In genomic region chr11:70187771-70188170, GRCh38 we compare ENCODE assay signal across 6 cellular contexts.
"Had no signal": no experiment of that assay in that cellular context is flagged by ENCODE, and none has a peak within 500 bp of the region (broad histone marks: within the 10 kb centered on the region; RNA-seq: fewer than 3 reads in every experiment).

No MANE protein-coding gene starts in this region.

- H3K27ac Mint-ChIP-seq: IgD-negative memory B cell had no signal

- H3K36me3 Mint-ChIP-seq: IgD-negative memory B cell had no signal

- ATAC-seq: HepG2, K562 had no signal

- H3K27ac ChIP-seq: HL-60 had no signal

- H3K9me3 Mint-ChIP-seq: IgD-negative memory B cell had no signal

- H3K4me3 Mint-ChIP-seq: IgD-negative memory B cell had no signal

- H3K4me3 ChIP-seq: K562 had no signal

- DNase-seq: IMR-90, KBM-7 had no signal
